2 cellular contexts compared by ENCODE assay signal in the genomic region with DNA sequence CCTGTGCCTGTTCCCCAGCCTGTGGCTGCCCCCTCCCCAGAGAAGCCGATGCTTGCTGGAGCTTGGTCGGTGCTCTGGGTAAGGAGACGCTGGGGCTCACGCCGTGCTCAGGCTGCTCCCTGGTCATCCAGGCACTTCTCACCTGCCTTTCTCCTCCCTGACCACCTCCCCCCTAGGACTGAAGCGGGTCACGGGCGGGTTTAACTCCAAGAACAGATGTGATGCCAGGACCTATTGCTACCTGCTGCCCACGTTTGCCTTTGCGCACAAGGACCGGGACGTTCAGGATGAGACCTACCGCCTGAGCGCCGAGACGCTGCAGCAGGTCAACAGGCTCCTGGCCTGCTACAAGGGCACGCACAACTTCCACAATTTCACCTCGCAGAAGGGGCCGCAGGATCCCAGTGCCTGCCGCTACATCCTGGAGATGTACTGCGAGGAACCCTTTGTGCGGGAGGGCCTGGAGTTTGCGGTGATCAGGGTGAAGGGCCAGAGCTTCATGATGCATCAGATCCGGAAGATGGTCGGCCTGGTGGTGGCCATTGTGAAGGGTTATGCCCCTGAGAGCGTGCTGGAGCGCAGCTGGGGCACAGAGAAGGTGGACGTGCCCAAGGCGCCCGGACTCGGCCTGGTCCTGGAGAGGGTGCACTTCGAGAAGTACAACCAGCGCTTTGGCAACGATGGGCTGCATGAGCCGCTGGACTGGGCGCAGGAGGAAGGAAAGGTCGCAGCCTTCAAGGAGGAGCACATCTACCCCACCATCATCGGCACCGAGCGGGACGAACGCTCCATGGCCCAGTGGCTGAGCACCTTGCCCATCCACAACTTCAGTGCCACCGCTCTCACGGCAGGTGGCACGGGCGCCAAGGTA.
TF ChIP-seq lines count a peak whose summit lies in the region.

No MANE protein-coding gene starts in this region.

TF ChIP-seq in PFSK-1, 5 proteins besides CTCF, POLR2A, EP300 and RAD21:
- TF ChIP-seq TAF1 (IDR thresholded peaks at IDR 0.05; ENCODE audit: borderline replicate concordance, insufficient read depth, low read length) (no peak), SIN3A (IDR thresholded peaks at IDR 0.05; ENCODE audit: borderline replicate concordance, insufficient read depth, low read length) (no peak), POLR2AphosphoS5 (IDR thresholded peaks at IDR 0.05; ENCODE audit: low read depth, low read length) (peak; percentile 57; the same call in 1 of the 2 replicates)
TF ChIP-seq in PFSK-1: peak in this region for 1.

TF ChIP-seq in GM12878, 131 proteins besides CTCF, POLR2A, EP300 and RAD21:
- TF ChIP-seq, protein P1, sequence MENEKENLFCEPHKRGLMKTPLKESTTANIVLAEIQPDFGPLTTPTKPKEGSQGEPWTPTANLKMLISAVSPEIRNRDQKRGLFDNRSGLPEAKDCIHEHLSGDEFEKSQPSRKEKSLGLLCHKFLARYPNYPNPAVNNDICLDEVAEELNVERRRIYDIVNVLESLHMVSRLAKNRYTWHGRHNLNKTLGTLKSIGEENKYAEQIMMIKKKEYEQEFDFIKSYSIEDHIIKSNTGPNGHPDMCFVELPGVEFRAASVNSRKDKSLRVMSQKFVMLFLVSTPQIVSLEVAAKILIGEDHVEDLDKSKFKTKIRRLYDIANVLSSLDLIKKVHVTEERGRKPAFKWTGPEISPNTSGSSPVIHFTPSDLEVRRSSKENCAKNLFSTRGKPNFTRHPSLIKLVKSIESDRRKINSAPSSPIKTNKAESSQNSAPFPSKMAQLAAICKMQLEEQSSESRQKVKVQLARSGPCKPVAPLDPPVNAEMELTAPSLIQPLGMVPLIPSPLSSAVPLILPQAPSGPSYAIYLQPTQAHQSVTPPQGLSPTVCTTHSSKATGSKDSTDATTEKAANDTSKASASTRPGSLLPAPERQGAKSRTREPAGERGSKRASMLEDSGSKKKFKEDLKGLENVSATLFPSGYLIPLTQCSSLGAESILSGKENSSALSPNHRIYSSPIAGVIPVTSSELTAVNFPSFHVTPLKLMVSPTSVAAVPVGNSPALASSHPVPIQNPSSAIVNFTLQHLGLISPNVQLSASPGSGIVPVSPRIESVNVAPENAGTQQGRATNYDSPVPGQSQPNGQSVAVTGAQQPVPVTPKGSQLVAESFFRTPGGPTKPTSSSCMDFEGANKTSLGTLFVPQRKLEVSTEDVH (IDR thresholded peaks at IDR 0.05; ENCODE audit: low read depth, partially characterized antibody): no peak
- TF ChIP-seq FOXM1 (IDR thresholded peaks at IDR 0.05; ENCODE audit: low read depth, low read length) (no peak), JUNB (IDR thresholded peaks at IDR 0.05) (no peak), GABPA (IDR thresholded peaks at IDR 0.05; ENCODE audit: low read depth) (no peak), IKZF1 (conservative IDR thresholded peaks at IDR 0.05) (no peak)
